8 cellular contexts compared by ENCODE assay signal in genomic region chr17:38729368-38729885, GRCh38. TPM values are rescaled to one million over a fixed set of nuclear protein-coding genes. Genes with fewer than 3 reads are reported as not detected.
A peak's percentile ranks its signal among the peaks of the same experiment; 100 is the strongest.
DNase-seq lines count a peak whose midpoint lies in the region; ATAC-seq and TF ChIP-seq lines count a peak whose summit lies in the region.

No MANE protein-coding gene starts in this region.

- H3K79me2 ChIP-seq in SK-N-SH (ENCODE audit: insufficient read depth) = peaks cover 28% of the 10 kb centered on the region; the same call in 1 of the 2 replicates

- WGBS in SK-N-SH (ENCODE audit: low lambda C conversion rate) = 46% methylated on average over 14 of the region's 14 CpGs

- H3K27ac Mint-ChIP-seq in activated naive CD8-positive, alpha-beta T cell treated with anti-CD3 and anti-CD28 coated beads for 36 hours = peak overlapping the region; percentile 98

- CTCF ChIA-PET in SK-N-SH (lab: Yijun Ruan, JAX) (interaction anchor here (0.8 to 3.4 kb wide), 7 partner anchors 8 to 424 kb away, joined by 3 to 18 read pairs (median 4); no protein-coding TSS in a partner anchor), GM10248 (lab: Yijun Ruan, JAX) (interaction anchor here (0.6 to 3.5 kb wide), 9 partner anchors 11 to 435 kb away, joined by 3 to 21 read pairs (median 5); no protein-coding TSS in a partner anchor)

- no peak for DNase-seq in SK-N-SH
- no peak for DNase-seq in activated naive CD8-positive, alpha-beta T cell treated with anti-CD3 and anti-CD28 coated beads for 36 hours
- DNase-seq in GM10248 (ENCODE audit: extremely low spot score) = no peak
- DNase-seq in KBM-7 = no peak
- no peak for DNase-seq in RPMI8226

- peaks cover 4% of the 10 kb centered on the region for H3K27me3 Mint-ChIP-seq in activated naive CD8-positive, alpha-beta T cell treated with anti-CD3 and anti-CD28 coated beads for 36 hours

- TF ChIP-seq RAD21 in SK-N-SH (IDR thresholded peaks at IDR 0.05; ENCODE audit: low read length) = no peak

- H3K4me2 ChIP-seq in SK-N-SH = peak overlapping the region; percentile 81

- peak overlapping the region; percentile 59 for H3K4me3 Mint-ChIP-seq in activated naive CD8-positive, alpha-beta T cell treated with anti-CD3 and anti-CD28 coated beads for 36 hours

- TF ChIP-seq EP300 in SK-N-SH (IDR thresholded peaks at IDR 0.05; ENCODE audit: borderline replicate concordance in 1 of 2, low read depth in 1 of 2, low read length in 1 of 2) = no peak

- no peaks in the 10 kb centered on the region for H3K27me3 ChIP-seq in SK-N-SH (ENCODE audit: insufficient read depth)
- H3K27me3 ChIP-seq in layer of hippocampus (ENCODE audit: control insufficient read depth, insufficient read depth, low read length) = no peaks in the 10 kb centered on the region

- peak overlapping the region; percentile 68; the same call in 1 of the 2 replicates for H3K9ac ChIP-seq in SK-N-SH

- peaks cover 14% of the 10 kb centered on the region; the same call in 1 of the 2 replicates for H4K20me1 ChIP-seq in SK-N-SH (ENCODE audit: insufficient read depth)

- in situ Hi-C loops in KBM-7 (cut with MboI; ENCODE audit: low pct_unique_long_range_greater_than_20kb, low sequenced_read_pairs) = no loop called here

- H2AFZ ChIP-seq in SK-N-SH (ENCODE audit: low read depth) = peak overlapping the region; percentile 88; the same call in 1 of the 2 replicates

- peaks cover 11 to 18% of the 10 kb centered on the region in 2 experiments for H3K36me3 ChIP-seq in SK-N-SH (replicated peaks in 1 of 2; ENCODE audit: control insufficient read depth in 1 of 2, insufficient read depth in 2 of 2, low read length in 1 of 2)

- TF ChIP-seq CTCF in SK-N-SH (IDR thresholded peaks at IDR 0.05) = no peak
- no peak for TF ChIP-seq CTCF in GM10248 (IDR thresholded peaks at IDR 0.05; ENCODE audit: control extremely low read depth, extremely low read depth, low read depth, missing control alignments)

- H3K4me1 Mint-ChIP-seq in activated naive CD8-positive, alpha-beta T cell treated with anti-CD3 and anti-CD28 coated beads for 36 hours = peaks cover 73% of the 10 kb centered on the region

- H3K4me1 ChIP-seq in SK-N-SH (ENCODE audit: control insufficient read depth in 1 of 2, insufficient read depth in 2 of 2, low read depth in 1 of 2, low read length in 1 of 2) = peaks cover 7 to 69% of the 10 kb centered on the region in 2 experiments; a peak in 1 of 4 replicates

- H3K27ac ChIP-seq in SK-N-SH (ENCODE audit: low read depth in 2 of 2, low read length in 1 of 2) (peak overlapping the region; percentile 44 to 98; a peak in 3 of 4 replicates), layer of hippocampus (ENCODE audit: low read depth, low read length) (peak overlapping the region; percentile 92), temporal lobe (ENCODE audit: low read depth, low read length) (peak overlapping the region; percentile 89)

- peaks cover 27% of the 10 kb centered on the region for H3F3A ChIP-seq in SK-N-SH (replicated peaks; ENCODE audit: insufficient read depth)

- ATAC-seq in SK-N-SH treated with all-trans-retinoic acid at 6 μM for 48 hours = no peak

- H3K9me3 Mint-ChIP-seq in activated naive CD8-positive, alpha-beta T cell treated with anti-CD3 and anti-CD28 coated beads for 36 hours = peaks cover 5% of the 10 kb centered on the region

- POLR2A ChIA-PET in SK-N-SH (lab: Yijun Ruan, JAX) (no interaction called here), GM10248 (lab: Yijun Ruan, JAX) (no interaction called here)

- H3K36me3 Mint-ChIP-seq in activated naive CD8-positive, alpha-beta T cell treated with anti-CD3 and anti-CD28 coated beads for 36 hours = peaks cover 35% of the 10 kb centered on the region

- H3K4me3 ChIP-seq in SK-N-SH (ENCODE audit: low read depth in 2 of 2, low read length in 1 of 2) = peak overlapping the region; percentile 68 to 79

- no peaks in the 10 kb centered on the region for H3K9me3 ChIP-seq in SK-N-SH

- H3K9me2 ChIP-seq in SK-N-SH = no peaks in the 10 kb centered on the region

TF ChIP-seq in SK-N-SH, 30 proteins besides CTCF, POLR2A, EP300 and RAD21 (continues in another document):
- TF ChIP-seq POLR2AphosphoS5 (IDR thresholded peaks at IDR 0.05; ENCODE audit: low read depth, low read length) (no peak), MXI1 (IDR thresholded peaks at IDR 0.05; ENCODE audit: low read depth, low read length) (no peak), YY1 (IDR thresholded peaks at IDR 0.05; ENCODE audit: low read depth) (no peak), IRF3 (IDR thresholded peaks at IDR 0.05; ENCODE audit: low read depth, low read length) (no peak), RXRA (IDR thresholded peaks at IDR 0.05; ENCODE audit: borderline replicate concordance, low read depth) (no peak), JUND (IDR thresholded peaks at IDR 0.05) (no peak), RFX5 (IDR thresholded peaks at IDR 0.05; ENCODE audit: low read length) (no peak), CHD2 (IDR thresholded peaks at IDR 0.05; ENCODE audit: low read length, partially characterized antibody) (no peak), MAX (IDR thresholded peaks at IDR 0.05; ENCODE audit: low read depth) (no peak), TAF1 (IDR thresholded peaks at IDR 0.05; ENCODE audit: borderline replicate concordance, low read depth, low read length) (no peak)

TF ChIP-seq in SK-N-SH treated with all-trans-retinoic acid at 6 μM for 48 hours, 23 proteins besides CTCF, POLR2A, EP300 and RAD21 (continues in another document):
- TF ChIP-seq ZC3H10 (CRISPR knock-in tag; IDR thresholded peaks at IDR 0.05) (no peak), GLIS3 (CRISPR knock-in tag; IDR thresholded peaks at IDR 0.05) (no peak), CSDC2 (CRISPR knock-in tag; IDR thresholded peaks at IDR 0.05) (no peak), ZFP3 (CRISPR knock-in tag; IDR thresholded peaks at IDR 0.05) (no peak), ZNF70 (CRISPR knock-in tag; IDR thresholded peaks at IDR 0.05) (no peak), TOX (CRISPR knock-in tag; IDR thresholded peaks at IDR 0.05; ENCODE audit: borderline replicate concordance) (no peak), ISL1 (CRISPR knock-in tag; IDR thresholded peaks at IDR 0.05) (no peak), RARB (CRISPR knock-in tag; IDR thresholded peaks at IDR 0.05) (no peak), ARNTL (CRISPR knock-in tag; IDR thresholded peaks at IDR 0.05; ENCODE audit: borderline replicate concordance, low read depth) (no peak)
- TF ChIP-seq, protein P1, sequence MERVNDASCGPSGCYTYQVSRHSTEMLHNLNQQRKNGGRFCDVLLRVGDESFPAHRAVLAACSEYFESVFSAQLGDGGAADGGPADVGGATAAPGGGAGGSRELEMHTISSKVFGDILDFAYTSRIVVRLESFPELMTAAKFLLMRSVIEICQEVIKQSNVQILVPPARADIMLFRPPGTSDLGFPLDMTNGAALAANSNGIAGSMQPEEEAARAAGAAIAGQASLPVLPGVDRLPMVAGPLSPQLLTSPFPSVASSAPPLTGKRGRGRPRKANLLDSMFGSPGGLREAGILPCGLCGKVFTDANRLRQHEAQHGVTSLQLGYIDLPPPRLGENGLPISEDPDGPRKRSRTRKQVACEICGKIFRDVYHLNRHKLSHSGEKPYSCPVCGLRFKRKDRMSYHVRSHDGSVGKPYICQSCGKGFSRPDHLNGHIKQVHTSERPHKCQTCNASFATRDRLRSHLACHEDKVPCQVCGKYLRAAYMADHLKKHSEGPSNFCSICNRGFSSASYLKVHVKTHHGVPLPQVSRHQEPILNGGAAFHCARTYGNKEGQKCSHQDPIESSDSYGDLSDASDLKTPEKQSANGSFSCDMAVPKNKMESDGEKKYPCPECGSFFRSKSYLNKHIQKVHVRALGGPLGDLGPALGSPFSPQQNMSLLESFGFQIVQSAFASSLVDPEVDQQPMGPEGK (CRISPR knock-in tag; IDR thresholded peaks at IDR 0.05; ENCODE audit: borderline replicate concordance) = no peak
- TF ChIP-seq, protein P2, sequence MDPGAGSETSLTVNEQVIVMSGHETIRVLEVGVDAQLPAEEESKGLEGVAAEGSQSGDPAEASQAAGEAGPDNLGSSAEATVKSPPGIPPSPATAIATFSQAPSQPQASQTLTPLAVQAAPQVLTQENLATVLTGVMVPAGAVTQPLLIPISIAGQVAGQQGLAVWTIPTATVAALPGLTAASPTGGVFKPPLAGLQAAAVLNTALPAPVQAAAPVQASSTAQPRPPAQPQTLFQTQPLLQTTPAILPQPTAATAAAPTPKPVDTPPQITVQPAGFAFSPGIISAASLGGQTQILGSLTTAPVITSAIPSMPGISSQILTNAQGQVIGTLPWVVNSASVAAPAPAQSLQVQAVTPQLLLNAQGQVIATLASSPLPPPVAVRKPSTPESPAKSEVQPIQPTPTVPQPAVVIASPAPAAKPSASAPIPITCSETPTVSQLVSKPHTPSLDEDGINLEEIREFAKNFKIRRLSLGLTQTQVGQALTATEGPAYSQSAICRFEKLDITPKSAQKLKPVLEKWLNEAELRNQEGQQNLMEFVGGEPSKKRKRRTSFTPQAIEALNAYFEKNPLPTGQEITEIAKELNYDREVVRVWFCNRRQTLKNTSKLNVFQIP (CRISPR knock-in tag; IDR thresholded peaks at IDR 0.05; ENCODE audit: borderline replicate concordance, low read depth) = no peak

RNA-seq across cellular contexts. Expression of gene CISD3, which starts 0.7 kb away (rescaled TPM):
- polyA plus RNA-seq in SK-N-SH (2012; rRNA removed) = 12.9 and 16.5 TPM in 2 replicates
- 9.3 and 10.9 TPM in 2 replicates for polyA plus RNA-seq in SK-N-SH (2012; cell fraction: cytosol; rRNA removed)
- 5.9 and 8.6 TPM in 2 replicates for polyA plus RNA-seq in SK-N-SH (2012; cell fraction: nucleus; rRNA removed)
- 10 to 100 TPM; 54.3 to 57.4 TPM for total RNA-seq in activated naive CD8-positive, alpha-beta T cell treated with anti-CD3 and anti-CD28 coated beads for 36 hours
- 0.98 TPM for total RNA-seq in temporal lobe

RNA-seq across cellular contexts. Expression of gene PCGF2, which starts 18.7 kb away (rescaled TPM):
- polyA plus RNA-seq in SK-N-SH (2012; rRNA removed) = 24.2 and 39.8 TPM in 2 replicates
- 23.0 and 26.3 TPM in 2 replicates for polyA plus RNA-seq in SK-N-SH (2012; cell fraction: cytosol; rRNA removed)
- 54.1 and 67.6 TPM in 2 replicates for polyA plus RNA-seq in SK-N-SH (2012; cell fraction: nucleus; rRNA removed)
- under 1 TPM; 0.40 to 0.74 TPM for total RNA-seq in activated naive CD8-positive, alpha-beta T cell treated with anti-CD3 and anti-CD28 coated beads for 36 hours
- 11.8 TPM for total RNA-seq in temporal lobe

RNA-seq across cellular contexts. Expression of gene PSMB3, which starts 23.1 kb away (rescaled TPM):
- polyA plus RNA-seq in SK-N-SH (2012; rRNA removed) = 480 and 533 TPM in 2 replicates
- polyA plus RNA-seq in SK-N-SH (2012; cell fraction: cytosol; rRNA removed) = 326 and 421 TPM in 2 replicates
- polyA plus RNA-seq in SK-N-SH (2012; cell fraction: nucleus; rRNA removed) = 286 and 336 TPM in 2 replicates
- 100 to 1,000 TPM; 284 to 288 TPM for total RNA-seq in activated naive CD8-positive, alpha-beta T cell treated with anti-CD3 and anti-CD28 coated beads for 36 hours
- total RNA-seq in temporal lobe = 74.7 TPM

RNA-seq across cellular contexts. Expression of gene MLLT6, which starts 24.4 kb away (rescaled TPM):
- polyA plus RNA-seq in SK-N-SH (2012; rRNA removed) = 41.5 and 43.6 TPM in 2 replicates
- polyA plus RNA-seq in SK-N-SH (2012; cell fraction: cytosol; rRNA removed) = 11.5 and 18.3 TPM in 2 replicates
- polyA plus RNA-seq in SK-N-SH (2012; cell fraction: nucleus; rRNA removed) = 118 and 131 TPM in 2 replicates
- 100 to 1,000 TPM; 125 to 130 TPM for total RNA-seq in activated naive CD8-positive, alpha-beta T cell treated with anti-CD3 and anti-CD28 coated beads for 36 hours
- total RNA-seq in temporal lobe = 20.4 TPM

RNA-seq across cellular contexts. Expression of gene EPOP, which starts 54.7 kb away (rescaled TPM):
- 2.7 and 3.1 TPM in 2 replicates for polyA plus RNA-seq in SK-N-SH (2012; rRNA removed)
- polyA plus RNA-seq in SK-N-SH (2012; cell fraction: cytosol; rRNA removed) = 3.4 and 4.0 TPM in 2 replicates
- 2.8 and 4.0 TPM in 2 replicates for polyA plus RNA-seq in SK-N-SH (2012; cell fraction: nucleus; rRNA removed)
- 10 to 100 TPM; 33.6 to 33.7 TPM for total RNA-seq in activated naive CD8-positive, alpha-beta T cell treated with anti-CD3 and anti-CD28 coated beads for 36 hours
- 0.49 TPM for total RNA-seq in temporal lobe

Comparison
In these comparisons a context has a peak if more than half of its experiments do, and no peak if none do; other contexts are left out.
1. RNA of gene CISD3, which starts 0.7 kb away (total RNA-seq): 54.3 to 57.4 TPM in activated naive CD8-positive, alpha-beta T cell treated with anti-CD3 and anti-CD28 coated beads for 36 hours; 0.98 TPM in temporal lobe (single experiment); every median in the first group is over 10 times any median in the second.
2. Peak in every context shown above with its lines, with median percentiles within 50 percentile points of each other: H3K27ac ChIP-seq.